In the genomic region with DNA sequence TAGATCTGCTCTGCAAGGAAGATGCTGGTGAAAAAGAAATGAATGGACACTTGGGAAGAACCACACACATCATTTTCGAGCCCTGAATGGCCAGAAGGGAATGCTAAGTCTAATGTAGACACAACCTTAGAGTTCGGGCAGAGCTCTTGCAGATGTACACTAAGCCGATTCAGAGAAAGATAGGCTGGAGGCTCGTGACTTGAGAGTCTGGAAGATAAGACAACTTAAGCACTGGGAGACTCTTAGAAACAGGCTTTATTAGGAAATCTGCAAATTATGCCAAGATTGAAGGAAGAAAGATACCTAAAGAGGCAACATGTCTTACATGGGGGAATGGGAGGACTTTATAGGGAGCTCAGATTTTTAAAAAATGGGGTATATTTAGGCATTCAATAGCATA, we compare ENCODE assay signal across 1 cellular context.
TF ChIP-seq lines count a peak whose summit lies in the region.

No MANE protein-coding gene starts in this region.

TF ChIP-seq in HCT116, 20 proteins besides CTCF, POLR2A, EP300 and RAD21:
- TF ChIP-seq, protein P1, sequence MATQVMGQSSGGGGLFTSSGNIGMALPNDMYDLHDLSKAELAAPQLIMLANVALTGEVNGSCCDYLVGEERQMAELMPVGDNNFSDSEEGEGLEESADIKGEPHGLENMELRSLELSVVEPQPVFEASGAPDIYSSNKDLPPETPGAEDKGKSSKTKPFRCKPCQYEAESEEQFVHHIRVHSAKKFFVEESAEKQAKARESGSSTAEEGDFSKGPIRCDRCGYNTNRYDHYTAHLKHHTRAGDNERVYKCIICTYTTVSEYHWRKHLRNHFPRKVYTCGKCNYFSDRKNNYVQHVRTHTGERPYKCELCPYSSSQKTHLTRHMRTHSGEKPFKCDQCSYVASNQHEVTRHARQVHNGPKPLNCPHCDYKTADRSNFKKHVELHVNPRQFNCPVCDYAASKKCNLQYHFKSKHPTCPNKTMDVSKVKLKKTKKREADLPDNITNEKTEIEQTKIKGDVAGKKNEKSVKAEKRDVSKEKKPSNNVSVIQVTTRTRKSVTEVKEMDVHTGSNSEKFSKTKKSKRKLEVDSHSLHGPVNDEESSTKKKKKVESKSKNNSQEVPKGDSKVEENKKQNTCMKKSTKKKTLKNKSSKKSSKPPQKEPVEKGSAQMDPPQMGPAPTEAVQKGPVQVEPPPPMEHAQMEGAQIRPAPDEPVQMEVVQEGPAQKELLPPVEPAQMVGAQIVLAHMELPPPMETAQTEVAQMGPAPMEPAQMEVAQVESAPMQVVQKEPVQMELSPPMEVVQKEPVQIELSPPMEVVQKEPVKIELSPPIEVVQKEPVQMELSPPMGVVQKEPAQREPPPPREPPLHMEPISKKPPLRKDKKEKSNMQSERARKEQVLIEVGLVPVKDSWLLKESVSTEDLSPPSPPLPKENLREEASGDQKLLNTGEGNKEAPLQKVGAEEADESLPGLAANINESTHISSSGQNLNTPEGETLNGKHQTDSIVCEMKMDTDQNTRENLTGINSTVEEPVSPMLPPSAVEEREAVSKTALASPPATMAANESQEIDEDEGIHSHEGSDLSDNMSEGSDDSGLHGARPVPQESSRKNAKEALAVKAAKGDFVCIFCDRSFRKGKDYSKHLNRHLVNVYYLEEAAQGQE (IDR thresholded peaks at IDR 0.05; ENCODE audit: low read depth): no peak
- TF ChIP-seq SIN3A (IDR thresholded peaks at IDR 0.05; ENCODE audit: low read depth) (no peak), ELF1 (IDR thresholded peaks at IDR 0.05; ENCODE audit: borderline replicate concordance, low read depth) (no peak), SRF (IDR thresholded peaks at IDR 0.05; ENCODE audit: low read depth) (no peak), YY1 (IDR thresholded peaks at IDR 0.05; ENCODE audit: extremely low read depth, insufficient replicate concordance, low read depth, low read length) (no peak), FOSL1 (IDR thresholded peaks at IDR 0.05; ENCODE audit: low read depth) (no peak), ZNF274 (IDR thresholded peaks at IDR 0.05; ENCODE audit: low read depth, low read length) (no peak), EZH2phosphoT487 (IDR thresholded peaks at IDR 0.05; ENCODE audit: borderline replicate concordance) (no peak), CBX3 (IDR thresholded peaks at IDR 0.05; ENCODE audit: low read depth) (no peak), TCF7L2 (IDR thresholded peaks at IDR 0.05; ENCODE audit: borderline replicate concordance, extremely low read depth, insufficient read depth, insufficient read length) (no peak), JUND (IDR thresholded peaks at IDR 0.05) (no peak), ZFX (IDR thresholded peaks at IDR 0.05) (no peak), SP1 (IDR thresholded peaks at IDR 0.05; ENCODE audit: low read depth) (no peak), POLR2AphosphoS5 (IDR thresholded peaks at IDR 0.05; ENCODE audit: low read depth, low read length) (no peak), EZH2 (IDR thresholded peaks at IDR 0.05) (no peak)
- TF ChIP-seq, protein P2, sequence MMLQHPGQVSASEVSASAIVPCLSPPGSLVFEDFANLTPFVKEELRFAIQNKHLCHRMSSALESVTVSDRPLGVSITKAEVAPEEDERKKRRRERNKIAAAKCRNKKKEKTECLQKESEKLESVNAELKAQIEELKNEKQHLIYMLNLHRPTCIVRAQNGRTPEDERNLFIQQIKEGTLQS (IDR thresholded peaks at IDR 0.05): no peak
- TF ChIP-seq, protein P3, sequence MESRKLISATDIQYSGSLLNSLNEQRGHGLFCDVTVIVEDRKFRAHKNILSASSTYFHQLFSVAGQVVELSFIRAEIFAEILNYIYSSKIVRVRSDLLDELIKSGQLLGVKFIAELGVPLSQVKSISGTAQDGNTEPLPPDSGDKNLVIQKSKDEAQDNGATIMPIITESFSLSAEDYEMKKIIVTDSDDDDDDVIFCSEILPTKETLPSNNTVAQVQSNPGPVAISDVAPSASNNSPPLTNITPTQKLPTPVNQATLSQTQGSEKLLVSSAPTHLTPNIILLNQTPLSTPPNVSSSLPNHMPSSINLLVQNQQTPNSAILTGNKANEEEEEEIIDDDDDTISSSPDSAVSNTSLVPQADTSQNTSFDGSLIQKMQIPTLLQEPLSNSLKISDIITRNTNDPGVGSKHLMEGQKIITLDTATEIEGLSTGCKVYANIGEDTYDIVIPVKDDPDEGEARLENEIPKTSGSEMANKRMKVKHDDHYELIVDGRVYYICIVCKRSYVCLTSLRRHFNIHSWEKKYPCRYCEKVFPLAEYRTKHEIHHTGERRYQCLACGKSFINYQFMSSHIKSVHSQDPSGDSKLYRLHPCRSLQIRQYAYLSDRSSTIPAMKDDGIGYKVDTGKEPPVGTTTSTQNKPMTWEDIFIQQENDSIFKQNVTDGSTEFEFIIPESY (IDR thresholded peaks at IDR 0.05; ENCODE audit: extremely low read depth, insufficient replicate concordance, low read length): no peak
